7 cellular contexts compared by ENCODE assay signal in the genomic region with DNA sequence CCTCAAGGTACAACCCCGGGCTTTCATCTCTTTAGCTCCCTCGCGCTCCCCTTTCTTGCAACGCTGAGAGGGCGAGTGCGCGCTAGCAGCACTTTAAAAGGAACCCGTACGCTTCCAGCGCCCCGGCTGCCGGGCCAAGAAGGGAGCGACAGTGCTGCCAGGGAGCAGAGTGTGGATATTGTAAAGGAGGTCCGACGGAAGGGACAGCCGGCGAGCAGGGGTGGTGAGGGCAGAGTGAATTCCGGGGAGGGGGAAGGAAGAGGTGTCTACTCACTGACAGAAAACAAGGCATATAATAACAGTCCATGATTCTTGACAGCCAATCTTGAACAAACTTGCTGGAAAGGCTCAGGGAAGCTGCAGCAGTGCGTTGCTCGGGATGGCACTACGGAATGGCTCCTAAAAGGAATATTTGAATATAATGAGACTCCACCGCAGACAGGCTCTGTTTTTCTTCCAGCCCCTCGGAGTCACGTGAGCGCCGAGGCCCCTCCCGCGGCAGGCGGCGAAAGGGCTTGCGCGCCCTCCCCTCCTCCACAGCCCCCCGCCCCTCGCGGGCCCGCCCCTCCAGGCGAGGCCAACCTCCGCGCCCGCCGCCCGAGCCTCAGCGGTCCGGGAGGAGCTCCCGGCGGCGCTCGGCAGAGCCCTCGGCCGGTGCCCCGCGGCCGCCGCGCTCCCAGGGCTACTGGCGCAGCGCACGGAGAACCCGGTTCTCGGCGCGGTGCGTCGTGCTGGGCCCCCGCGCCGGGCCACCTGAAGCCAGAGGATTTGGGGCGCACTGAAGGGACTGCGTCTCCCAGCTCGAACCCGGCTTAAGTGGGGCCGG. TPM values are rescaled to one million over a fixed set of nuclear protein-coding genes. Genes with fewer than 3 reads are reported as not detected.
A peak's percentile ranks its signal among the peaks of the same experiment; 100 is the strongest.
DNase-seq lines count a peak whose midpoint lies in the region; ATAC-seq and TF ChIP-seq lines count a peak whose summit lies in the region.

No MANE protein-coding gene starts in this region.

- peak overlapping the region; percentile 84 to 92 for H3K4me3 Mint-ChIP-seq in activated T-cell treated with anti-CD3 and anti-CD28 coated beads, Interleukin-2, amount 50 U/mL, for 72 hours
- peak overlapping the region; percentile 60 to 92 (median 83) for H3K4me3 Mint-ChIP-seq in naive thymus-derived CD4-positive, alpha-beta T cell

- H3K36me3 ChIP-seq in naive thymus-derived CD4-positive, alpha-beta T cell (ENCODE audit: control insufficient read depth in 2 of 3, insufficient read depth in 3 of 3, low read length in 3 of 3): no peaks in the 10 kb centered on the region
- peaks cover 2% of the 10 kb centered on the region for H3K36me3 ChIP-seq in urinary bladder (ENCODE audit: insufficient read depth)

- intact Hi-C loops in naive thymus-derived CD4-positive, alpha-beta T cell (cut with micrococcal nuclease): loop anchor here in 1 of 2 donors (5.0 to 10.0 kb wide), 2 partner anchors 444 to 1398 kb away; partner anchors contain the start of genes CDKN3, GPR137C and TXNDC16

- CTCF ChIA-PET in naive thymus-derived CD4-positive, alpha-beta T cell (lab: Charles Lee): no interaction called here

- peaks cover 31% of the 10 kb centered on the region for H3K4me1 Mint-ChIP-seq in activated T-cell treated with anti-CD3 and anti-CD28 coated beads, Interleukin-2, amount 50 U/mL, for 72 hours (ENCODE audit: low read depth)
- peaks cover 6 to 41% (median 32%) of the 10 kb centered on the region in 7 donors for H3K4me1 Mint-ChIP-seq in naive thymus-derived CD4-positive, alpha-beta T cell

- ATAC-seq in activated T-cell treated with anti-CD3 and anti-CD28 coated beads, Interleukin-2, amount 50 U/mL, for 72 hours (replicated peaks in 1 of 2): peak; percentile 56 to 58
- no peak for ATAC-seq in naive thymus-derived CD4-positive, alpha-beta T cell
- ATAC-seq in HG03175 (IDR thresholded peaks at IDR 0.05; ENCODE audit: unreplicated experiment): no peak

- DNase-seq in ELR (ENCODE audit: low read depth): peak; percentile 58
- DNase-seq in LNCaP clone FGC (ENCODE audit: low read depth): no peak
- DNase-seq in activated T-cell treated with anti-CD3 and anti-CD28 coated beads, Interleukin-2, amount 50 U/mL, for 72 hours: peak; percentile 20 to 38
- DNase-seq in foreskin fibroblast: peak; percentile 89 to 96
- DNase-seq in naive thymus-derived CD4-positive, alpha-beta T cell: peak in 2 of 9 donors; percentile 2 to 24

- H3K9me3 ChIP-seq in naive thymus-derived CD4-positive, alpha-beta T cell (ENCODE audit: control insufficient read depth in 2 of 3, low read length in 3 of 3): no peaks in the 10 kb centered on the region

- no peak overlapping the region for H3K27ac ChIP-seq in naive thymus-derived CD4-positive, alpha-beta T cell (ENCODE audit: low read depth, low read length)
- H3K27ac ChIP-seq in urinary bladder (ENCODE audit: low read depth): peak overlapping the region; percentile 83

- H3K27me3 ChIP-seq in naive thymus-derived CD4-positive, alpha-beta T cell (ENCODE audit: control insufficient read depth in 2 of 2, insufficient read depth in 2 of 2, low read length in 2 of 2): peaks cover 0 to 7% of the 10 kb centered on the region in 2 donors

- POLR2A ChIA-PET in naive thymus-derived CD4-positive, alpha-beta T cell (lab: Charles Lee): no interaction called here

- peak overlapping the region; percentile 46 for H3K4me3 ChIP-seq in LNCaP clone FGC (ENCODE audit: low read depth, low read length)
- peak overlapping the region; percentile 71 to 84 for H3K4me3 ChIP-seq in foreskin fibroblast (ENCODE audit: low read depth in 1 of 2, low read length in 2 of 2)
- H3K4me3 ChIP-seq in naive thymus-derived CD4-positive, alpha-beta T cell (ENCODE audit: low read length): no peak overlapping the region
- peak overlapping the region; percentile 72 for H3K4me3 ChIP-seq in urinary bladder (ENCODE audit: low read depth, low read length)

- peaks cover 0 to 14% of the 10 kb centered on the region in 2 donors for H3K4me1 ChIP-seq in naive thymus-derived CD4-positive, alpha-beta T cell (ENCODE audit: control insufficient read depth in 2 of 2, insufficient read depth in 2 of 2, low read length in 2 of 2)
- H3K4me1 ChIP-seq in urinary bladder (ENCODE audit: insufficient read depth): no peaks in the 10 kb centered on the region

- WGBS in urinary bladder: 1% methylated on average over 72 of the region's 72 CpGs

- no peaks in the 10 kb centered on the region for H3K9me3 Mint-ChIP-seq in activated T-cell treated with anti-CD3 and anti-CD28 coated beads, Interleukin-2, amount 50 U/mL, for 72 hours
- H3K9me3 Mint-ChIP-seq in naive thymus-derived CD4-positive, alpha-beta T cell: peaks cover 0 to 7% (median 0%) of the 10 kb centered on the region in 11 donors

- no peaks in the 10 kb centered on the region for H3K36me3 Mint-ChIP-seq in activated T-cell treated with anti-CD3 and anti-CD28 coated beads, Interleukin-2, amount 50 U/mL, for 72 hours (ENCODE audit: insufficient read depth in 2 of 2)
- no peaks in the 10 kb centered on the region for H3K36me3 Mint-ChIP-seq in naive thymus-derived CD4-positive, alpha-beta T cell

- H3K27ac Mint-ChIP-seq in activated T-cell treated with anti-CD3 and anti-CD28 coated beads, Interleukin-2, amount 50 U/mL, for 72 hours: no peak overlapping the region
- H3K27ac Mint-ChIP-seq in naive thymus-derived CD4-positive, alpha-beta T cell: peak overlapping the region in 2 of 9 donors; percentile 20 to 35

- peaks cover 61% of the 10 kb centered on the region for H3K27me3 Mint-ChIP-seq in activated T-cell treated with anti-CD3 and anti-CD28 coated beads, Interleukin-2, amount 50 U/mL, for 72 hours (ENCODE audit: low read depth)
- H3K27me3 Mint-ChIP-seq in naive thymus-derived CD4-positive, alpha-beta T cell: peaks cover 54 to 86% (median 71%) of the 10 kb centered on the region in 5 donors

- TF ChIP-seq CTCF in LNCaP clone FGC (IDR thresholded peaks at IDR 0.05; ENCODE audit: control insufficient read depth, extremely low read depth, insufficient read depth) (no peak), foreskin fibroblast (IDR thresholded peaks at IDR 0.05; ENCODE audit: low read depth, low read length) (no peak)

RNA-seq across cellular contexts. Expression of gene BMP4, which starts 3.4 kb away (rescaled TPM):
- under 1 TPM in 1 of 2 donors, not detected in 1; 0.21 TPM for total RNA-seq in activated T-cell treated with anti-CD3 and anti-CD28 coated beads, Interleukin-2, amount 50 U/mL, for 72 hours
- 1 to 10 TPM in 2 of 5 experiments, under 1 TPM in 1, not detected in 2; 0.27 to 2.3 (median 1.6) TPM for total RNA-seq in naive thymus-derived CD4-positive, alpha-beta T cell
- 1 to 10 TPM in 1 of 2 donors, under 1 TPM in 1; 0.24 to 1.3 TPM for polyA plus RNA-seq in naive thymus-derived CD4-positive, alpha-beta T cell
- 46.3 TPM for total RNA-seq in urinary bladder
- polyA plus RNA-seq in urinary bladder: 82.4 TPM

Comparison
In these comparisons a context has a peak if more than half of its experiments do, and no peak if none do; other contexts are left out.
1. ATAC-seq: peak in activated T-cell treated with anti-CD3 and anti-CD28 coated beads, Interleukin-2, amount 50 U/mL, for 72 hours (2 of 2); none in naive thymus-derived CD4-positive, alpha-beta T cell (single experiment) and HG03175 (single experiment).
2. RNA of gene BMP4, which starts 3.4 kb away (total RNA-seq): 46.3 TPM in urinary bladder (single experiment); 0.27 to 2.3 TPM in naive thymus-derived CD4-positive, alpha-beta T cell and 0.21 TPM in activated T-cell treated with anti-CD3 and anti-CD28 coated beads, Interleukin-2, amount 50 U/mL, for 72 hours; every median in the first group is over 10 times any median in the second.